Comparison of ENCODE assay signal across 22 cellular contexts in genomic region chr7:33728779-33729646, GRCh38.
"Had no signal": no experiment of that assay in that cellular context is flagged by ENCODE, and none has a peak within 500 bp of the region (broad histone marks: within the 10 kb centered on the region; RNA-seq: fewer than 3 reads in every experiment).

No MANE protein-coding gene starts in this region.

- H3K4me3 ChIP-seq: coronary artery, heart left ventricle, left ventricle myocardium inferior, lower lobe of right lung, neural progenitor cell, ovary, suprapubic skin, thyroid gland, uterus had no signal

- H3K4me2 ChIP-seq: neural progenitor cell had no signal

- H3K27ac Mint-ChIP-seq: memory B cell; naive thymus-derived CD8-positive, alpha-beta T cell; neural progenitor cell; stimulated activated effector memory CD8-positive, alpha-beta T cell treated with anti-CD3 and anti-CD28 coated beads, Interleukin-12 subunit alpha, Interleukin-12 subunit beta, amount 100 ng/mL, for 72 hours had no signal

- H3K4me1 Mint-ChIP-seq: memory B cell; stimulated activated effector memory CD8-positive, alpha-beta T cell treated with anti-CD3 and anti-CD28 coated beads, Interleukin-12 subunit alpha, Interleukin-12 subunit beta, amount 100 ng/mL, for 72 hours had no signal

- H3K9me3 ChIP-seq: heart left ventricle, left ventricle myocardium inferior, lower lobe of right lung, ovary, suprapubic skin, thyroid gland, uterus had no signal

- H3K9me3 Mint-ChIP-seq: neural progenitor cell had no signal

- H3K4me3 Mint-ChIP-seq: memory B cell; naive thymus-derived CD8-positive, alpha-beta T cell; neural progenitor cell; stimulated activated effector memory CD8-positive, alpha-beta T cell treated with anti-CD3 and anti-CD28 coated beads, Interleukin-12 subunit alpha, Interleukin-12 subunit beta, amount 100 ng/mL, for 72 hours; type B pancreatic cell had no signal

- FAIRE-seq: frontal cortex had no signal

- H3K36me3 ChIP-seq: heart left ventricle, left ventricle myocardium inferior, lower lobe of right lung, neural progenitor cell, ovary, suprapubic skin, thyroid gland, uterus had no signal

- H3K27ac ChIP-seq: coronary artery, heart left ventricle, left ventricle myocardium inferior, lower lobe of right lung, neural progenitor cell, ovary, suprapubic skin, thyroid gland, uterus had no signal

- H3K9ac ChIP-seq: neural progenitor cell had no signal

- DNase-seq: effector CD4-positive, alpha-beta T cell; heart left ventricle; islet precursor cell; left ventricle myocardium inferior; lower lobe of right lung; naive thymus-derived CD8-positive, alpha-beta T cell; nucleus accumbens; ovary; right cardiac atrium; stimulated activated CD4-positive, alpha-beta T cell treated with anti-CD3 and anti-CD28 coated beads, Interleukin-4, amount 100 ng/mL, for 1 hour; stimulated activated CD8-positive, alpha-beta memory T cell treated with anti-CD3 and anti-CD28 coated beads, Interleukin-4, amount 100 ng/mL, for 48 hours; stimulated activated naive CD8-positive, alpha-beta T cell treated with anti-CD3 and anti-CD28 coated beads, Interleukin-15, Interleukin-2, amounts not matched to agents 100 U/mL and 50 U/mL, for 24 hours; thyroid gland had no signal

- H2AFZ ChIP-seq: neural progenitor cell had no signal

- H3K27me3 Mint-ChIP-seq: memory B cell; naive thymus-derived CD8-positive, alpha-beta T cell had no signal

- H3K36me3 Mint-ChIP-seq: neural progenitor cell; stimulated activated effector memory CD8-positive, alpha-beta T cell treated with anti-CD3 and anti-CD28 coated beads, Interleukin-12 subunit alpha, Interleukin-12 subunit beta, amount 100 ng/mL, for 72 hours had no signal

- H3K4me1 ChIP-seq: suprapubic skin, thyroid gland, uterus had no signal

- ATAC-seq: esophagus mucosa; heart left ventricle; lower lobe of right lung; naive thymus-derived CD8-positive, alpha-beta T cell; right cardiac atrium; stimulated activated effector memory CD8-positive, alpha-beta T cell treated with anti-CD3 and anti-CD28 coated beads, Interleukin-12 subunit alpha, Interleukin-12 subunit beta, amount 100 ng/mL, for 72 hours; stimulated activated naive CD8-positive, alpha-beta T cell treated with anti-CD3 and anti-CD28 coated beads, Interleukin-15, Interleukin-2, amounts not matched to agents 100 U/mL and 50 U/mL, for 24 hours had no signal

- H3K27me3 ChIP-seq: heart left ventricle, neural progenitor cell, ovary, suprapubic skin, thyroid gland, uterus had no signal
